In the genomic region with DNA sequence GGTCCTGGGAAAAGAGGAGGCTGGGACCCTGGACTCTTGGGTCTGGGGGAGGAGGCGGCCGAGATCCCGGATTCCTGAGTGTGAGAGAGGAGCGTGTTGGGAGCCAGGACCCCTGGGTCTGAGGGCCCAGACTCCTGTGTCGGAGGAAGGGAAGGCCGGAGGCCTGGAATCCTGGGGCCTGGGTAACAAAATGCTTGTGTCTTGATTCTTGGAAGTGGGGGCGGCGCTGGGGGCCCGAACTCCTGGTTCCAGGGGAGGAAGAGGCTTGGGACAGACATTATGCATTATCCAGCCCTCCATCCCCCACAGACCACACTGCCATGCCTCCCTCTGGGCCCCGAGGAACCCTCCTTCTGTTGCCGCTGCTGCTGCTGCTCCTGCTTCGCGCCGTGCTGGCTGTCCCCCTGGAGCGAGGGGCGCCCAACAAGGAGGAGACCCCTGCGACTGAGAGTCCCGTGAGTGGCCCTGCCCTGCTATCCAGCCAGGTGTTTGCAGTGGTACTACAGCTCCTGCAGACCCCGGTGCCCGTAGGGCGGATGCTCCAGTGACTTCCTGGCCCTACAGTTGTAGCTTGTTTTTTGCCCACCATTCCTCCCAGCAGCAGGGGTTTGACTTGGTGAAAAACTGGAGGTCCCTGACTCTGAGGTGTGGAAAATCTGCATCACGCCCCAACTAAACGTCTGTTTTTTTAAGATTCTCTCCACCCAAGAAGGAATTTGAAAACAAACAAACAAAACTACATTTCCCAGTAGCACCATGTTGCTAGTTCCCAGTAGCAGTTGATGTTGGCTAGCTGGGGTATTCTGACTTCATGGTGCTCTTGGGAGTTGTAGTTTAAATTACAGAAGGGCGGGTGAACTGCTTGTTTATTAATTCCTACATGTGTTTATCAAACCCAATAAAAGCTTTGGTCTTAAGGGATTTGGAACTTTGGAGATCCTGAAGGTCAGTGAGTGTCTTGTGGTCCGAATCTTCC, we compare ENCODE assay signal across 9 cellular contexts. TPM values are rescaled to one million over a fixed set of nuclear protein-coding genes. Genes with fewer than 3 reads are reported as not detected.
DNase-seq lines count a peak whose midpoint lies in the region; ATAC-seq and TF ChIP-seq lines count a peak whose summit lies in the region.
"Had no signal": no experiment of that assay in that cellular context is flagged by ENCODE, and none has a peak within 500 bp of the region (broad histone marks: within the 10 kb centered on the region; RNA-seq: fewer than 3 reads in every experiment).

No MANE protein-coding gene starts in this region.

- no peaks in the 10 kb centered on the region for H3K9me3 ChIP-seq in CD4-positive, alpha-beta T cell (ENCODE audit: control insufficient read depth, low read length)
- H3K9me3 ChIP-seq in esophagus (ENCODE audit: control insufficient read depth in 2 of 2, insufficient read depth in 1 of 2, low read depth in 1 of 2, low read length in 1 of 2): no peaks in the 10 kb centered on the region

- peaks cover 7 to 17% of the 10 kb centered on the region in 2 donors for H3K36me3 ChIP-seq in esophagus (ENCODE audit: control insufficient read depth in 2 of 2, insufficient read depth in 2 of 2, low read length in 1 of 2)

- H3K27me3 ChIP-seq in CD4-positive, alpha-beta T cell (ENCODE audit: control insufficient read depth, insufficient read depth, low read length): no peaks in the 10 kb centered on the region
- H3K27me3 ChIP-seq in esophagus (ENCODE audit: control insufficient read depth in 1 of 2, insufficient read depth in 2 of 2, low read length in 2 of 2): no peaks in the 10 kb centered on the region

- no peaks in the 10 kb centered on the region for H3K27me3 Mint-ChIP-seq in CD4-positive, alpha-beta T cell
- no peaks in the 10 kb centered on the region; the same call in 1 of the 2 replicates for H3K27me3 Mint-ChIP-seq in HFFc6 (ENCODE audit: insufficient read depth)
- no peaks in the 10 kb centered on the region for H3K27me3 Mint-ChIP-seq in naive thymus-derived CD8-positive, alpha-beta T cell

- DNase-seq in CD4-positive, alpha-beta T cell: peak in 2 of 10 experiments; percentile 21 to 42
- DNase-seq in HFFc6: peak; percentile 26
- DNase-seq in naive thymus-derived CD8-positive, alpha-beta T cell: peak in 3 of 10 donors; percentile 34 to 51 (median 43)
- DNase-seq in NCI-H2029 treated with DMSO at 0.1 percent for 48 hours (lab: John Stamatoyannopoulos, UW): no peak
- DNase-seq in NCI-H146 (lab: John Stamatoyannopoulos, UW): no peak
- no peak for DNase-seq in A172 (ENCODE audit: low spot score)

- POLR2A ChIA-PET in CD4-positive, alpha-beta T cell (lab: Charles Lee): interaction anchor here (1.0 to 3.2 kb wide), 11 partner anchors 16 to 105 kb away, joined by 3 to 55 read pairs (median 4); partner anchors contain the start of genes DHDH, FTL, GYS1 and PPP1R15A
- POLR2A ChIA-PET in naive thymus-derived CD8-positive, alpha-beta T cell (lab: Charles Lee): interaction anchor here (0.6 to 3.4 kb wide), 17 partner anchors 14 to 1485 kb away, joined by 3 to 28 read pairs (median 4); partner anchors contain the start of genes BAX, DHDH, FTL and GYS1

- H3K27ac ChIP-seq in CD4-positive, alpha-beta T cell (ENCODE audit: low read depth, low read length): peak overlapping the region; percentile 72
- H3K27ac ChIP-seq in VCaP (peak overlapping the region; percentile 83), esophagus (ENCODE audit: low read depth in 2 of 2, low read length in 1 of 2) (peak overlapping the region; percentile 87)

- H3K4me1 ChIP-seq in esophagus (ENCODE audit: control insufficient read depth in 2 of 2, insufficient read depth in 2 of 2, low read length in 1 of 2): peaks cover 2 to 11% of the 10 kb centered on the region in 2 donors

- peak; percentile 34 for ATAC-seq in CD4-positive, alpha-beta T cell (ENCODE audit: poor library complexity)
- ATAC-seq in naive thymus-derived CD8-positive, alpha-beta T cell: peak; percentile 10 to 29

- peaks cover 35% of the 10 kb centered on the region for H3K4me1 Mint-ChIP-seq in CD4-positive, alpha-beta T cell (ENCODE audit: low read depth)
- H3K4me1 Mint-ChIP-seq in HFFc6 (ENCODE audit: low read depth): peaks cover 18% of the 10 kb centered on the region
- H3K4me1 Mint-ChIP-seq in naive thymus-derived CD8-positive, alpha-beta T cell: peaks cover 12 to 45% (median 39%) of the 10 kb centered on the region in 4 donors

- CTCF ChIA-PET in CD4-positive, alpha-beta T cell (lab: Charles Lee): interaction anchor here (1.2 to 2.6 kb wide), 4 partner anchors 27 to 93 kb away, joined by 3 to 13 read pairs (median 7); partner anchors contain the start of genes GYS1 and RUVBL2

- H3K9me3 Mint-ChIP-seq in CD4-positive, alpha-beta T cell: no peaks in the 10 kb centered on the region
- H3K9me3 Mint-ChIP-seq in HFFc6: no peaks in the 10 kb centered on the region
- H3K9me3 Mint-ChIP-seq in naive thymus-derived CD8-positive, alpha-beta T cell: no peaks in the 10 kb centered on the region

- H3K27ac Mint-ChIP-seq in CD4-positive, alpha-beta T cell: peak overlapping the region; percentile 88
- H3K27ac Mint-ChIP-seq in HFFc6: peak overlapping the region; percentile 89
- peak overlapping the region; percentile 89 to 98 (median 96) for H3K27ac Mint-ChIP-seq in naive thymus-derived CD8-positive, alpha-beta T cell

- H3K36me3 Mint-ChIP-seq in CD4-positive, alpha-beta T cell (ENCODE audit: low read depth): peaks cover 43% of the 10 kb centered on the region
- H3K36me3 Mint-ChIP-seq in HFFc6 (ENCODE audit: low read depth): peaks cover 24% of the 10 kb centered on the region; the same call in 1 of the 2 replicates
- peaks cover 0 to 23% (median 6%) of the 10 kb centered on the region in 3 donors for H3K36me3 Mint-ChIP-seq in naive thymus-derived CD8-positive, alpha-beta T cell

- no peak for TF ChIP-seq CTCF in CD4-positive, alpha-beta T cell (IDR thresholded peaks at IDR 0.05)
- TF ChIP-seq CTCF in HFFc6 (IDR thresholded peaks at IDR 0.05): no peak
- TF ChIP-seq CTCF in VCaP (conservative IDR thresholded peaks at IDR 0.05): no peak

- H3K4me3 Mint-ChIP-seq in CD4-positive, alpha-beta T cell: peak overlapping the region; percentile 95
- peak overlapping the region; percentile 99 for H3K4me3 Mint-ChIP-seq in HFFc6
- peak overlapping the region; percentile 92 to 99 (median 97) for H3K4me3 Mint-ChIP-seq in naive thymus-derived CD8-positive, alpha-beta T cell

- H3K4me3 ChIP-seq in esophagus (ENCODE audit: low read depth in 1 of 2, low read length in 2 of 2): peak overlapping the region; percentile 66 to 83

- intact Hi-C loops in CD4-positive, alpha-beta T cell (cut with DNase I, micrococcal nuclease): loop anchor here (1.0 to 5.0 kb wide), 5 partner anchors 22 to 64 kb away; partner anchors contain the start of genes DHDH (in 1 of the 2) and FTL (in 1 of the 2)

- WGBS in esophagus, 2 donors: 14% methylated on average over 24 to 25 of the region's 25 CpGs

RNA-seq across cellular contexts. Expression of gene NUCB1, which starts 0.7 kb away (rescaled TPM):
- 10 to 100 TPM; 73.7 to 77.0 TPM for total RNA-seq in CD4-positive, alpha-beta T cell
- 100 to 1,000 TPM; 129 to 160 (median 152) TPM for total RNA-seq in HFFc6 (2021; fragmentation: NEBNext Ultra II Directional; extraction: Animal tissue kit (Norgen Biotek cat#: 25700))
- 100 to 1,000 TPM in 1 of 2 donors, 10 to 100 TPM in 1; 88.2 to 116 TPM for polyA plus RNA-seq in esophagus
- total RNA-seq in naive thymus-derived CD8-positive, alpha-beta T cell: 100 to 1,000 TPM; 106 to 113 TPM
- polyA plus RNA-seq in naive thymus-derived CD8-positive, alpha-beta T cell: 100 to 1,000 TPM in 1 of 3 donors, 10 to 100 TPM in 2; 48.6 to 119 (median 82.5) TPM
- total RNA-seq in A172 (2014; rRNA removed; shearing (Covaris generic)): 91.4 and 104 TPM in 2 replicates

RNA-seq across cellular contexts. Expression of gene TULP2, which starts 2.2 kb away (rescaled TPM):
- total RNA-seq in CD4-positive, alpha-beta T cell: not detected
- total RNA-seq in HFFc6 (2021; fragmentation: NEBNext Ultra II Directional; extraction: Animal tissue kit (Norgen Biotek cat#: 25700)): under 1 TPM in 1 of 6 experiments, not detected in 5; 0.38 TPM
- polyA plus RNA-seq in esophagus: under 1 TPM in 1 of 2 donors, not detected in 1; 0.08 TPM
- not detected for total RNA-seq in naive thymus-derived CD8-positive, alpha-beta T cell
- under 1 TPM in 1 of 3 donors, not detected in 2; 0.08 TPM for polyA plus RNA-seq in naive thymus-derived CD8-positive, alpha-beta T cell
- not detected in 2 replicates for total RNA-seq in A172 (2014; rRNA removed; shearing (Covaris generic))
- total RNA-seq: T-helper 2 cell treated with Interferon-gamma antibody and Interleukin-4, amounts not matched to agents 100 ng/mL and 5 ng/mL, for 36 hours had no signal

RNA-seq across cellular contexts. Expression of gene PPP1R15A, which starts 28.5 kb away (rescaled TPM):
- total RNA-seq in CD4-positive, alpha-beta T cell: 100 to 1,000 TPM; 569 to 584 TPM
- total RNA-seq in HFFc6 (2021; fragmentation: NEBNext Ultra II Directional; extraction: Animal tissue kit (Norgen Biotek cat#: 25700)): 10 to 100 TPM; 70.2 to 97.3 (median 89.6) TPM
- polyA plus RNA-seq in esophagus: 100 to 1,000 TPM in 1 of 2 donors, 10 to 100 TPM in 1; 38.0 to 145 TPM
- 10 to 100 TPM; 56.9 to 59.9 TPM for total RNA-seq in naive thymus-derived CD8-positive, alpha-beta T cell
- 10 to 100 TPM; 17.2 to 47.3 (median 43.1) TPM for polyA plus RNA-seq in naive thymus-derived CD8-positive, alpha-beta T cell
- 20.8 and 34.8 TPM in 2 replicates for total RNA-seq in A172 (2014; rRNA removed; shearing (Covaris generic))

RNA-seq across cellular contexts. Expression of gene PLEKHA4, which starts 32.3 kb away (rescaled TPM):
- total RNA-seq in CD4-positive, alpha-beta T cell: 1 to 10 TPM; 1.4 to 2.7 TPM
- 10 to 100 TPM in 4 of 6 experiments, 1 to 10 TPM in 2; 7.7 to 15.1 (median 13.2) TPM for total RNA-seq in HFFc6 (2021; fragmentation: NEBNext Ultra II Directional; extraction: Animal tissue kit (Norgen Biotek cat#: 25700))
- polyA plus RNA-seq in esophagus: 1 to 10 TPM; 8.6 to 9.2 TPM
- total RNA-seq in naive thymus-derived CD8-positive, alpha-beta T cell: 1 to 10 TPM; 4.1 to 6.6 TPM
- 1 to 10 TPM; 7.4 to 8.5 (median 8.1) TPM for polyA plus RNA-seq in naive thymus-derived CD8-positive, alpha-beta T cell
- 1.9 and 6.9 TPM in 2 replicates for total RNA-seq in A172 (2014; rRNA removed; shearing (Covaris generic))

RNA-seq across cellular contexts. Expression of gene DHDH, which starts 32.7 kb away (rescaled TPM):
- total RNA-seq in CD4-positive, alpha-beta T cell: 1 to 10 TPM; 1.1 to 1.8 TPM
- total RNA-seq in HFFc6 (2021; fragmentation: NEBNext Ultra II Directional; extraction: Animal tissue kit (Norgen Biotek cat#: 25700)): not detected
- 1 to 10 TPM in 1 of 2 donors, under 1 TPM in 1; 0.57 to 1.3 TPM for polyA plus RNA-seq in esophagus
- total RNA-seq in naive thymus-derived CD8-positive, alpha-beta T cell: 1 to 10 TPM; 1.8 to 2.3 TPM
- 1 to 10 TPM in 2 of 3 donors, under 1 TPM in 1; 0.67 to 2.4 (median 2.0) TPM for polyA plus RNA-seq in naive thymus-derived CD8-positive, alpha-beta T cell
- total RNA-seq in A172 (2014; rRNA removed; shearing (Covaris generic)): 0.10 TPM in 1 of 2 replicates, not detected in the other

Comparison
In these comparisons a context has a peak if more than half of its experiments do, and no peak if none do; other contexts are left out.
1. RNA of gene PPP1R15A, which starts 28.5 kb away (total RNA-seq): 569 to 584 TPM in CD4-positive, alpha-beta T cell; 70.2 to 97.3 TPM in HFFc6, 56.9 to 59.9 TPM in naive thymus-derived CD8-positive, alpha-beta T cell and 20.8 to 34.8 TPM in A172; every median in the first group is over 4 times any median in the second.
2. Peak in every context shown above with its lines, with median percentiles within 50 percentile points of each other: H3K27ac ChIP-seq, H3K27ac Mint-ChIP-seq and H3K4me3 Mint-ChIP-seq.